Comparison of ENCODE assay signal across 9 cellular contexts in the genomic region with DNA sequence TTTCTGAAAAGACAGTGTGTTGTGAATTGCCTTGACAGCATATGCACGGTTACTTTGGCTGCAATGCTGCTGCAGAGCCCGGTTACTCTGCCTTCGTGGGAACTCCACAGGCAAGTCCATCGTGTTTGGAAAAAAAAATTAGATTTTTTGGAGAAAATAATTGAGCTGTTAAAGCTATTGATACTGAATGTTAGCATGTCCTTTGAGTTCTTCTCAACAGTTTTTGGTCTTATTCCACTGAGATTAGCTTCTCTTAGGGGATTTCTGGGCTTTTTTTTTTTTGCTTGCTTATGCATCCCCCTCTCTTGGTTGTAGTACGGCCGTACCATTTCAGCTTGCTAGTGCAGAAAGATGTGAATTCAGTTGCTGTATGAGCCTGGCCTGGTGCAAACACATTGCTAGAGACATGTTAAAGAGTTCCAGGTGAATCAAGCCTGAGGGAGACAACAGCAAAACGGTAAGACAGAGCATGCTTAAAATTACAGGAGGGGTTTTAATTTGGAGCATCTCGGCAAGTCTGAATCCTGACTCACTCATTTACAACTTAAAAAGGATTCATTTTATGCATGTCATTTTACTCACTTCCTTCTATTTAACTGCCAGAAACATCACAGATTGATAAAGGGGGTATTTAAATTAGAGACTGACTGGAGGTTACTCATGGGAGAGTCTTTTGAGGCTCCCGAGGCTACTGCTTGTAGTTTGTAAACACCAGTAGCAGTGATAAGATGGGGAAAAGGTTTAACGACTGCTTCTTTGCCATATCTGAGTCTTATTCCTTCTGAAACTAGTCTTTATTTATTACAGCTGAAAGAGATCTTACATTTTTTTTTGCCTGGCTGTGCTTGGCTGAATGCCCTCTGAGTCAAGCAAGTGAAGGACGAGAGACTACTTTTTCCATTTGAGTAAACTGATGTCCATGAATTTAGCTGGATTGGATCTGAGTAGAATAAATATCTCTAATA.
DNase-seq lines count a peak whose midpoint lies in the region; ATAC-seq and TF ChIP-seq lines count a peak whose summit lies in the region.
"Had no signal": no experiment of that assay in that cellular context is flagged by ENCODE, and none has a peak within 500 bp of the region (broad histone marks: within the 10 kb centered on the region; RNA-seq: fewer than 3 reads in every experiment).

No MANE protein-coding gene starts in this region.

- WGBS in suprapubic skin: 29% methylated on average over 11 of the region's 11 CpGs

- peaks cover 5% of the 10 kb centered on the region for H3K4me1 ChIP-seq in suprapubic skin
- H3K4me1 ChIP-seq in gastrocnemius medialis: peaks cover 0 to 15% of the 10 kb centered on the region in 2 donors

- H3K9me3 ChIP-seq in SK-N-MC (ENCODE audit: low read depth, low read length) (no peaks in the 10 kb centered on the region), suprapubic skin (no peaks in the 10 kb centered on the region), gastrocnemius medialis (no peaks in the 10 kb centered on the region)
- H3K9me3 ChIP-seq: right lobe of liver had no signal

- peak overlapping the region; percentile 65 for H3K9ac ChIP-seq in SK-N-MC (ENCODE audit: insufficient read length)

- H3K27me3 ChIP-seq in suprapubic skin: no peaks in the 10 kb centered on the region
- no peaks in the 10 kb centered on the region for H3K27me3 ChIP-seq in gastrocnemius medialis
- H3K27me3 ChIP-seq: right lobe of liver had no signal

- H3K27ac ChIP-seq in SK-N-MC (peak overlapping the region; percentile 87), suprapubic skin (no peak overlapping the region), gastrocnemius medialis (no peak overlapping the region)
- H3K27ac ChIP-seq: right lobe of liver had no signal

- H3K36me3 ChIP-seq in SK-N-MC (ENCODE audit: insufficient read depth, low read length) (peaks cover 4% of the 10 kb centered on the region; the same call in 1 of the 2 replicates), suprapubic skin (no peaks in the 10 kb centered on the region), gastrocnemius medialis (no peaks in the 10 kb centered on the region)
- H3K36me3 ChIP-seq: right lobe of liver had no signal

- H3K4me3 ChIP-seq in SK-N-MC (peak overlapping the region; percentile 78), suprapubic skin (no peak overlapping the region), gastrocnemius medialis (no peak overlapping the region)
- H3K4me3 ChIP-seq: right lobe of liver had no signal

- no peak for TF ChIP-seq EP300 in suprapubic skin (IDR thresholded peaks at IDR 0.05)

- DNase-seq in SK-N-MC (ENCODE audit: low read depth, low spot score) (no peak), iris pigment epithelial cell (ENCODE audit: low read depth) (peak; percentile 77), SW 1271 (lab: John Stamatoyannopoulos, UW) (no peak), suprapubic skin (ENCODE audit: low spot score in 2 of 2) (no peak), gastrocnemius medialis (no peak)
- DNase-seq: right lobe of liver had no signal

- TF ChIP-seq POLR2A in suprapubic skin (IDR thresholded peaks at IDR 0.05): no peak
- TF ChIP-seq POLR2A in gastrocnemius medialis (IDR thresholded peaks at IDR 0.05): no peak

- in situ Hi-C loops in gastrocnemius medialis (cut with MboI; ENCODE audit: low sequenced_read_pairs in 4 of 4): no loop called here

- peak; percentile 38 for ATAC-seq in GM18870 (IDR thresholded peaks at IDR 0.05; ENCODE audit: unreplicated experiment)
- peak; percentile 31 for ATAC-seq in HG02870 (IDR thresholded peaks at IDR 0.05; ENCODE audit: unreplicated experiment)
- ATAC-seq in HG02973 (IDR thresholded peaks at IDR 0.05; ENCODE audit: unreplicated experiment): no peak
- ATAC-seq in gastrocnemius medialis: no peak

- TF ChIP-seq CTCF in suprapubic skin (IDR thresholded peaks at IDR 0.05) (no peak), gastrocnemius medialis (IDR thresholded peaks at IDR 0.05 in 4 of 5, conservative IDR thresholded peaks at IDR 0.05 in 1 of 5) (no peak)

- intact Hi-C loops in gastrocnemius medialis (cut with DNase I; ENCODE audit: low total_unique reads): loop anchor here (10.0 kb wide), 1 partner anchor 325 kb away; no protein-coding TSS in a partner anchor

Comparison
In these comparisons a context has a peak if more than half of its experiments do, and no peak if none do; other contexts are left out.
1. ATAC-seq: peak in GM18870 (single experiment) and HG02870 (single experiment); none in HG02973 (single experiment) and gastrocnemius medialis (0 of 2).